ENCODE assay signal across 14 cellular contexts in the genomic region with DNA sequence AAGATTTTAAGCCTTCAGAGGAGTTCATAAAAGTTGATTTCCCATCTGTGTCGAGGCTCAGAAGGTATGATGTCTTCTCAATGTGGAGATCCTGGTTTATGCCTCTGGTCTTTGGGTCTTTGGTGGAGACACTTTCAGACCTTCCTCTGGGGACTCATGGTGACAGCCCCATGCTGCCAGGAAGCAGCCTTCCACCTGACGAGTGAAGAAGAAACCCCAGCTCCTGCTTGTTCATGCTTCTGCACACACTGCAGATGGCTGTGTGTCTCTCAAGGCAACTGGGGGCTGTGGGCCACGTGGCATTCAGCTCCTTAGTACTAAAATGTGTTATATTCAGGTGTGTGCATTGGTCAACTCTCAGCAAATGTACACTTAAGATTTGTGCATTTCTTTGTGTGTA.
A peak's percentile ranks its signal among the peaks of the same experiment; 100 is the strongest.
DNase-seq lines count a peak whose midpoint lies in the region; ATAC-seq and TF ChIP-seq lines count a peak whose summit lies in the region.
"Had no signal": no experiment of that assay in that cellular context is flagged by ENCODE, and none has a peak within 500 bp of the region (broad histone marks: within the 10 kb centered on the region; RNA-seq: fewer than 3 reads in every experiment).

No MANE protein-coding gene starts in this region.

- no peak for TF ChIP-seq CTCF in GM12865 (IDR thresholded peaks at IDR 0.05; ENCODE audit: insufficient read depth, low read depth, low read length, missing control alignments)

- no peak overlapping the region for H3K4me3 ChIP-seq in GM12865 (ENCODE audit: low read depth, low read length)
- H3K4me3 ChIP-seq: GM23338 had no signal

- DNase-seq in GM12865 (ENCODE audit: low read depth) (peak; percentile 37), germinal center (ENCODE audit: low spot score) (peak; percentile 69)
- no peak for DNase-seq in activated CD4-positive, alpha-beta T cell treated with anti-CD3 and anti-CD28 coated beads for 4 hours
- no peak for DNase-seq in activated CD4-positive, CD25-positive, alpha-beta regulatory T cell treated with anti-CD3 and anti-CD28 coated beads, Interleukin-2, amount 50 U/mL, for 72 hours
- no peak for DNase-seq in activated CD4-positive, CD25-positive, alpha-beta regulatory T cell (lab: John Stamatoyannopoulos, UW)
- DNase-seq: BE2C; Caco-2; CD8-positive, alpha-beta memory T cell; DND-41; GDM1; H7 had no signal

- peak; percentile 52 for ATAC-seq in GM21390 (IDR thresholded peaks at IDR 0.05; ENCODE audit: unreplicated experiment)
- ATAC-seq in HG03432 (IDR thresholded peaks at IDR 0.05; ENCODE audit: unreplicated experiment), result peak; percentile 58
- ATAC-seq: GM23338 had no signal

Comparison
In these comparisons a context has a peak if more than half of its experiments do, and no peak if none do; other contexts are left out.
1. DNase-seq: peak in GM12865 (single experiment) and germinal center (single experiment); none in activated CD4-positive, alpha-beta T cell treated with anti-CD3 and anti-CD28 coated beads for 4 hours (0 of 2), activated CD4-positive, CD25-positive, alpha-beta regulatory T cell treated with anti-CD3 and anti-CD28 coated beads, Interleukin-2, amount 50 U/mL, for 72 hours (single experiment) and activated CD4-positive, CD25-positive, alpha-beta regulatory T cell (0 of 4).